ENCODE assay signal across 11 cellular contexts in genomic region chr6:32975886-32976285, GRCh38.
DNase-seq lines count a peak whose midpoint lies in the region; ATAC-seq and TF ChIP-seq lines count a peak whose summit lies in the region.
"Had no signal": no experiment of that assay in that cellular context is flagged by ENCODE, and none has a peak within 500 bp of the region (broad histone marks: within the 10 kb centered on the region; RNA-seq: fewer than 3 reads in every experiment).

No MANE protein-coding gene starts in this region.

- H3K9me3 ChIP-seq in HEK293 (ENCODE audit: control insufficient read depth, insufficient read depth, low read depth, low read length) (no peaks in the 10 kb centered on the region), adipocyte (ENCODE audit: control insufficient read depth, low read length) (no peaks in the 10 kb centered on the region)
- H3K9me3 ChIP-seq: upper lobe of left lung had no signal

- CTCF ChIA-PET in HEK293 (lab: Yijun Ruan, JAX), result interaction anchor here (16.4 to 18.0 kb wide), 2 partner anchors 11 to 21 kb away, joined by 193 to 344 read pairs; partner anchors contain the start of gene HLA-DMA

- peaks cover 78% of the 10 kb centered on the region for H3K79me2 ChIP-seq in ACC112 (ENCODE audit: control insufficient read depth, insufficient read depth, low read length, unreplicated experiment)

- no peak for ATAC-seq in memory B cell (ENCODE audit: low read depth)
- ATAC-seq in GM21576 (IDR thresholded peaks at IDR 0.05; ENCODE audit: unreplicated experiment), result no peak

- POLR2A ChIA-PET in HEK293 (lab: Yijun Ruan, JAX), result interaction anchor here (0.5 to 11.3 kb wide), 5 partner anchors 6 to 1368 kb away, joined by 4 to 405 read pairs (median 264); partner anchors contain the start of gene HLA-DMA

- H3K27ac ChIP-seq in ACC112 (ENCODE audit: low read depth, low read length) (no peak overlapping the region), HEK293 (ENCODE audit: extremely low read depth, low read depth, low read length) (peak overlapping the region; percentile 3; the same call in 1 of the 2 replicates)

- no peaks in the 10 kb centered on the region for H3K9me3 Mint-ChIP-seq in memory B cell

- H3K36me3 ChIP-seq in ACC112 (ENCODE audit: insufficient read depth, low read length) (peaks cover 84% of the 10 kb centered on the region), HEK293 (ENCODE audit: control insufficient read depth in 2 of 2, insufficient read depth in 1 of 2, low read length in 2 of 2) (peaks cover 68 to 94% of the 10 kb centered on the region in 2 experiments), adipocyte (ENCODE audit: control insufficient read depth, insufficient read depth, low read length, severe bottlenecking) (peaks cover 83% of the 10 kb centered on the region)

- TF ChIP-seq CTCF in HEK293 (tag by site-specific recombination; IDR thresholded peaks at IDR 0.05), result no peak

- H3K27me3 ChIP-seq in ACC112 (ENCODE audit: insufficient read depth, low read length) (no peaks in the 10 kb centered on the region), adipocyte (replicated peaks; ENCODE audit: control insufficient read depth, insufficient read depth, low read length) (no peaks in the 10 kb centered on the region)
- H3K27me3 ChIP-seq: upper lobe of left lung had no signal

- no peak overlapping the region for H2AFZ ChIP-seq in ACC112 (ENCODE audit: low read length, unreplicated experiment)

- peak overlapping the region; percentile 24 for H3K4me3 Mint-ChIP-seq in memory B cell

- DNase-seq in adipocyte (ENCODE audit: low read depth) (no peak), memory B cell (ENCODE audit: low spot score in 2 of 2) (no peak), GDM1 (lab: John Stamatoyannopoulos, UW) (no peak), NCI-H774 (lab: John Stamatoyannopoulos, UW) (no peak)
- DNase-seq in stimulated activated CD4-positive, alpha-beta T cell treated with anti-CD3 and anti-CD28 coated beads, Interleukin-4, amount 100 ng/mL, for 1 hour, result no peak
- DNase-seq: amygdala, NCI-H1694, upper lobe of left lung had no signal

- H3K4me1 Mint-ChIP-seq in memory B cell, result peaks cover 42% of the 10 kb centered on the region

- H3K4me1 ChIP-seq in ACC112 (ENCODE audit: control insufficient read depth, insufficient read depth, low read length, unreplicated experiment) (peaks cover 31% of the 10 kb centered on the region), HEK293 (ENCODE audit: control insufficient read depth, insufficient read depth, low read length) (peaks cover 33% of the 10 kb centered on the region), adipocyte (ENCODE audit: control insufficient read depth, insufficient read depth, low read length) (peaks cover 48% of the 10 kb centered on the region)

- H3K27ac Mint-ChIP-seq in memory B cell, result peak overlapping the region; percentile 99

- H3K36me3 Mint-ChIP-seq in memory B cell, result peaks cover 62% of the 10 kb centered on the region

- H3K4me3 ChIP-seq in ACC112 (ENCODE audit: low read depth, low read length) (peak overlapping the region; percentile 92), HEK293 (ENCODE audit: low read depth, low read length) (peak overlapping the region; percentile 97), adipocyte (ENCODE audit: low read length) (peak overlapping the region; percentile 98)

- H3K27me3 Mint-ChIP-seq in memory B cell, result no peaks in the 10 kb centered on the region

- H3K9ac ChIP-seq in adipocyte (ENCODE audit: low read length), result peak overlapping the region; percentile 98

TF ChIP-seq in HEK293, 187 proteins besides CTCF, POLR2A, EP300 and RAD21:
- TF ChIP-seq ZNF449 (tag by site-specific recombination; IDR thresholded peaks at IDR 0.05) (no peak), ZNF341 (tag by site-specific recombination; IDR thresholded peaks at IDR 0.05; ENCODE audit: low read depth) (0 out of 2 replicates have a peak, but pooled peaks have one; percentile 31), ZNF112 (tag by site-specific recombination; IDR thresholded peaks at IDR 0.05) (no peak), ZNF10 (tag by site-specific recombination; IDR thresholded peaks at IDR 0.05) (no peak)
